In the genomic region with DNA sequence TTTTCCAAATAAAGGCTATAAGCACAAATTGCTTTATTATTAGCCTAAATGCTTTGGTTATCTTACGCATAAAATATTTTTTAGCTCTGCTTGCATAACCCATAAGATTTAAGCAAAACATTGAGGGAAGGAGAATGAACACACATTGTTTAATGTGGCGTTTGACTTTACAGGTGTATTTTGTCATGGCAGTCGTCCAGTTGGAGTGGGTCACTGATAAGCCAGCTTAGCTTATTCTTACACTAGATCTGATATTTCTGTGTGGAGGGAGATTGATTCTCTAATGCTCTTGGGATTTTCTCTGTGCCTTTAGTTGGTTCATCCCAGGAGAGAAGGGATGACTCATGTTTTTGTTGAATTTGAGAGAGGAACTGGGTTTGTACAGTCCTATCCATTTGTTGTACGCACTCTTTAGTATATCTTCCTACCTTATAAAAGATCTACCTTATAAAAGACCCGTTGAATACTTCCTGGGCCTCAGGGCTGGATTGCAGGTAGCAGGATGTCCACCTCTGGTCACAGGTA, we compare ENCODE assay signal across 16 cellular contexts.
"Had no signal": no experiment of that assay in that cellular context is flagged by ENCODE, and none has a peak within 500 bp of the region (broad histone marks: within the 10 kb centered on the region; RNA-seq: fewer than 3 reads in every experiment).

No MANE protein-coding gene starts in this region.

- H3K4me2 ChIP-seq: smooth muscle cell had no signal

- ATAC-seq: activated naive CD4-positive, alpha-beta T cell treated with anti-CD3 and anti-CD28 coated beads, Interleukin-2, amount 50 U/mL, for 72 hours; foreskin keratinocyte; left cardiac atrium; lower lobe of right lung; right cardiac atrium; WTC11 had no signal

- DNase-seq: activated CD4-positive, alpha-beta T cell treated with anti-CD3 and anti-CD28 coated beads, Interleukin-2, amount 10 ng/mL, durations not matched to agents 7 days and 5 days; amniotic stem cell; brain microvascular endothelial cell; head of caudate nucleus; left cardiac atrium; lower lobe of right lung; naive B cell; right cardiac atrium; trophoblast cell had no signal

- H3K4me3 ChIP-seq: esophagus muscularis mucosa, lower lobe of right lung, smooth muscle cell had no signal

- H3K27me3 ChIP-seq: brain microvascular endothelial cell, esophagus muscularis mucosa, foreskin keratinocyte, neutrophil had no signal

- H3K36me3 ChIP-seq: brain microvascular endothelial cell, esophagus muscularis mucosa, lower lobe of right lung, neutrophil had no signal

- H3K4me1 ChIP-seq: lower lobe of right lung had no signal

- H3K9me3 ChIP-seq: esophagus muscularis mucosa, lower lobe of right lung, neutrophil had no signal

- FAIRE-seq: endometrium had no signal

- H3K27ac ChIP-seq: brain microvascular endothelial cell, esophagus muscularis mucosa, foreskin keratinocyte, lower lobe of right lung, neutrophil had no signal
